16 cellular contexts compared by ENCODE assay signal in the genomic region with DNA sequence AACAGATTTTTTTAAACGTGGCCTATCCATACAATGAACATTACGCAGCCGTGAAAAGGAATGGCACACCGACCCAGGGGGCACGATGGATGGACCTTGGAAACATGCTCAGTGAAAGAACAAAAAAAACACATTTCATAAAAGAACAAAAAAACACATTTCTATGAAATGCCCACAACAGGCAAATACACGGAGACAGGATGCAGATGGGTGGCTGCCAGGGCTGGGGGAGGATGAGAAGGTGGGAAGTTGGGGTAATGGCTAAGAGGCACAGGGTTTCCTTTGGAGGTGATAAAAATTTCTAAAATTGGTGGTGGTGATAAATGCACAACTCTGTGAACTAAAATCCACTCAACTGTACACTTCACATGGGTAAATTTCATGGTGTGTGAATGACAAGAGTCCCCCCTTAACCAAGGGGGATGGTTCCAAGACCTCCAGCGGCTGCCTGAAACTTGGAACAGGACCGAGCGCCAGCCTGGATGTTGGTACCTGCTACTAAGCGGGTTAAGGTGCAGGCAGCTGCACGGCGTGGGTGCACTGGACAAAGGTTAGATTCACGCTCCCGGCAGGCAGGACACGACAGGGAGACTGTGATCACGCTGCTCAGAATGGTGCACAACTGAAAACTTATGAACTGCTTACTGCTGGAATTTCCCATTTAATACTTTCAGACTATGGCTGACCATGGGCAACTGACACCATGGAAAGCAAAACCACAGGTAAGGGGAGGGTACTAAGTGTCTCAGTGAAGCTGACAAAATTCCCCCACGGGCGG. TPM values are rescaled to one million over a fixed set of nuclear protein-coding genes. Genes with fewer than 3 reads are reported as not detected.
DNase-seq lines count a peak whose midpoint lies in the region; ATAC-seq lines count a peak whose summit lies in the region.
"Had no signal": no experiment of that assay in that cellular context is flagged by ENCODE, and none has a peak within 500 bp of the region (broad histone marks: within the 10 kb centered on the region; RNA-seq: fewer than 3 reads in every experiment).

No MANE protein-coding gene starts in this region.

- ATAC-seq in CD4-positive, CD25-positive, alpha-beta regulatory T cell (ENCODE audit: low read depth in 2 of 2), result no peak
- no peak for ATAC-seq in activated naive CD8-positive, alpha-beta T cell treated with anti-CD3 and anti-CD28 coated beads, Interleukin-2, amount 10 ng/mL, durations not matched to agents 7 days and 5 days (ENCODE audit: low read depth)
- no peak for ATAC-seq in naive thymus-derived CD4-positive, alpha-beta T cell

- H3K27ac ChIP-seq in CD4-positive, CD25-positive, alpha-beta regulatory T cell (ENCODE audit: insufficient read depth, low read length, poor library complexity, severe bottlenecking), result no peak overlapping the region
- no peak overlapping the region for H3K27ac ChIP-seq in naive thymus-derived CD4-positive, alpha-beta T cell (ENCODE audit: low read depth, low read length)
- no peak overlapping the region for H3K27ac ChIP-seq in caudate nucleus (ENCODE audit: low read depth, low read length)
- H3K27ac ChIP-seq: C4-2B, neural progenitor cell, testis had no signal

- H3K36me3 Mint-ChIP-seq in CD4-positive, CD25-positive, alpha-beta regulatory T cell, result peaks cover 17% of the 10 kb centered on the region
- H3K36me3 Mint-ChIP-seq in activated naive CD8-positive, alpha-beta T cell treated with anti-CD3 and anti-CD28 coated beads, Interleukin-2, amount 10 ng/mL, durations not matched to agents 7 days and 5 days, result peaks cover 29% of the 10 kb centered on the region
- peaks cover 0 to 27% (median 11%) of the 10 kb centered on the region in 5 donors for H3K36me3 Mint-ChIP-seq in naive thymus-derived CD4-positive, alpha-beta T cell

- POLR2A ChIA-PET in activated naive CD8-positive, alpha-beta T cell treated with anti-CD3 and anti-CD28 coated beads, Interleukin-2, amount 10 ng/mL, durations not matched to agents 7 days and 5 days (lab: Charles Lee), result interaction anchor here (1.4 to 1.5 kb wide), 2 partner anchors 15 to 27 kb away, joined by 4 to 7 read pairs; no protein-coding TSS in a partner anchor
- POLR2A ChIA-PET in naive thymus-derived CD4-positive, alpha-beta T cell (lab: Charles Lee), result interaction anchor here (1.2 to 3.2 kb wide), 6 partner anchors 10 to 22 kb away, joined by 3 to 15 read pairs (median 5); no protein-coding TSS in a partner anchor

- H3K9me3 Mint-ChIP-seq in CD4-positive, CD25-positive, alpha-beta regulatory T cell, result peaks cover 0 to 2% (median 0%) of the 10 kb centered on the region in 7 donors
- no peaks in the 10 kb centered on the region for H3K9me3 Mint-ChIP-seq in activated naive CD8-positive, alpha-beta T cell treated with anti-CD3 and anti-CD28 coated beads, Interleukin-2, amount 10 ng/mL, durations not matched to agents 7 days and 5 days
- no peaks in the 10 kb centered on the region for H3K9me3 Mint-ChIP-seq in naive thymus-derived CD4-positive, alpha-beta T cell

- H3K4me3 ChIP-seq in CD4-positive, CD25-positive, alpha-beta regulatory T cell (ENCODE audit: low read depth, low read length), result no peak overlapping the region
- H3K4me3 ChIP-seq in naive thymus-derived CD4-positive, alpha-beta T cell (ENCODE audit: low read length), result no peak overlapping the region
- H3K4me3 ChIP-seq: lung, neural progenitor cell, testis had no signal

- H3K27me3 Mint-ChIP-seq in CD4-positive, CD25-positive, alpha-beta regulatory T cell, result no peaks in the 10 kb centered on the region
- no peaks in the 10 kb centered on the region for H3K27me3 Mint-ChIP-seq in activated naive CD8-positive, alpha-beta T cell treated with anti-CD3 and anti-CD28 coated beads, Interleukin-2, amount 10 ng/mL, durations not matched to agents 7 days and 5 days
- no peaks in the 10 kb centered on the region for H3K27me3 Mint-ChIP-seq in naive thymus-derived CD4-positive, alpha-beta T cell

- H3K4me1 Mint-ChIP-seq in CD4-positive, CD25-positive, alpha-beta regulatory T cell, result peaks cover 28 to 89% (median 60%) of the 10 kb centered on the region in 4 donors
- peaks cover 44% of the 10 kb centered on the region for H3K4me1 Mint-ChIP-seq in activated naive CD8-positive, alpha-beta T cell treated with anti-CD3 and anti-CD28 coated beads, Interleukin-2, amount 10 ng/mL, durations not matched to agents 7 days and 5 days
- peaks cover 65 to 92% (median 82%) of the 10 kb centered on the region in 7 donors for H3K4me1 Mint-ChIP-seq in naive thymus-derived CD4-positive, alpha-beta T cell
- H3K4me1 Mint-ChIP-seq: neural progenitor cell had no signal

- DNase-seq in CD4-positive, CD25-positive, alpha-beta regulatory T cell, result no peak
- DNase-seq in GDM1 (lab: John Stamatoyannopoulos, UW), result peak; percentile 49
- DNase-seq in activated naive CD8-positive, alpha-beta T cell treated with anti-CD3 and anti-CD28 coated beads, Interleukin-2, amount 10 ng/mL, durations not matched to agents 7 days and 5 days, result no peak
- DNase-seq in naive thymus-derived CD4-positive, alpha-beta T cell, result no peak
- no peak for DNase-seq in inferior parietal cortex (ENCODE audit: extremely low spot score)
- no peak for DNase-seq in NCI-H187 (lab: John Stamatoyannopoulos, UW)
- DNase-seq in caudate nucleus (lab: John Stamatoyannopoulos, UW), result no peak
- DNase-seq: activated CD8-positive, alpha-beta memory T cell treated with anti-CD3 and anti-CD28 coated beads for 24 hours; activated naive CD4-positive, alpha-beta T cell treated with Interleukin-2 at 50 U/mL for 16 hours; NCI-H1694; NCI-H446 treated with DMSO at 0.1 percent for 48 hours; retina; testis had no signal

- CTCF ChIA-PET in naive thymus-derived CD4-positive, alpha-beta T cell (lab: Charles Lee), result no interaction called here

- H3K27ac Mint-ChIP-seq in CD4-positive, CD25-positive, alpha-beta regulatory T cell, result peak overlapping the region; percentile 4 to 87 (median 82)
- no peak overlapping the region for H3K27ac Mint-ChIP-seq in activated naive CD8-positive, alpha-beta T cell treated with anti-CD3 and anti-CD28 coated beads, Interleukin-2, amount 10 ng/mL, durations not matched to agents 7 days and 5 days
- peak overlapping the region in 8 of 9 donors; percentile 67 to 98 (median 84) for H3K27ac Mint-ChIP-seq in naive thymus-derived CD4-positive, alpha-beta T cell
- H3K27ac Mint-ChIP-seq: neural progenitor cell had no signal

- peak overlapping the region in 3 of 4 donors; percentile 26 to 65 (median 46) for H3K4me3 Mint-ChIP-seq in CD4-positive, CD25-positive, alpha-beta regulatory T cell
- H3K4me3 Mint-ChIP-seq in activated naive CD8-positive, alpha-beta T cell treated with anti-CD3 and anti-CD28 coated beads, Interleukin-2, amount 10 ng/mL, durations not matched to agents 7 days and 5 days, result peak overlapping the region; percentile 61
- H3K4me3 Mint-ChIP-seq in naive thymus-derived CD4-positive, alpha-beta T cell, result peak overlapping the region; percentile 14 to 76 (median 58)
- H3K4me3 Mint-ChIP-seq: neural progenitor cell had no signal

- no peaks in the 10 kb centered on the region for H3K9me3 ChIP-seq in CD4-positive, CD25-positive, alpha-beta regulatory T cell (ENCODE audit: control insufficient read depth in 2 of 2, low read length in 2 of 2)
- H3K9me3 ChIP-seq in naive thymus-derived CD4-positive, alpha-beta T cell (ENCODE audit: control insufficient read depth in 2 of 3, low read length in 3 of 3), result no peaks in the 10 kb centered on the region
- H3K9me3 ChIP-seq: testis had no signal

- peaks cover 4% of the 10 kb centered on the region for H3K36me3 ChIP-seq in CD4-positive, CD25-positive, alpha-beta regulatory T cell (ENCODE audit: control insufficient read depth, insufficient read depth, low read length)
- H3K36me3 ChIP-seq in naive thymus-derived CD4-positive, alpha-beta T cell (ENCODE audit: control insufficient read depth in 2 of 3, insufficient read depth in 3 of 3, low read length in 3 of 3), result peaks cover 0 to 14% (median 0%) of the 10 kb centered on the region in 3 experiments

- H3K27me3 ChIP-seq in CD4-positive, CD25-positive, alpha-beta regulatory T cell (ENCODE audit: control insufficient read depth, insufficient read depth, low read length), result no peaks in the 10 kb centered on the region
- H3K27me3 ChIP-seq in naive thymus-derived CD4-positive, alpha-beta T cell (ENCODE audit: control insufficient read depth in 2 of 2, insufficient read depth in 2 of 2, low read length in 2 of 2), result no peaks in the 10 kb centered on the region
- H3K27me3 ChIP-seq: neural progenitor cell, testis had no signal

- intact Hi-C loops in naive thymus-derived CD4-positive, alpha-beta T cell (cut with micrococcal nuclease), result no loop called here

- H3K4me1 ChIP-seq in CD4-positive, CD25-positive, alpha-beta regulatory T cell (ENCODE audit: control insufficient read depth, insufficient read depth, low read length, poor library complexity, severe bottlenecking), result peaks cover 47% of the 10 kb centered on the region
- H3K4me1 ChIP-seq in naive thymus-derived CD4-positive, alpha-beta T cell (ENCODE audit: control insufficient read depth in 2 of 2, insufficient read depth in 2 of 2, low read length in 2 of 2), result peaks cover 22 to 51% of the 10 kb centered on the region in 2 donors
- H3K4me1 ChIP-seq: neural progenitor cell had no signal

RNA-seq across cellular contexts. Expression of a gene that starts 16.5 kb away (rescaled TPM):
- total RNA-seq in CD4-positive, CD25-positive, alpha-beta regulatory T cell, result 133 TPM
- polyA plus RNA-seq in CD4-positive, CD25-positive, alpha-beta regulatory T cell, result 1 to 10 TPM; 2.0 to 2.4 (median 2.2) TPM
- total RNA-seq in activated naive CD8-positive, alpha-beta T cell treated with anti-CD3 and anti-CD28 coated beads, Interleukin-2, amount 10 ng/mL, durations not matched to agents 7 days and 5 days, result 10 to 100 TPM; 56.7 to 56.9 TPM
- 100 to 1,000 TPM in 2 of 5 experiments, 10 to 100 TPM in 3; 50.0 to 130 (median 87.7) TPM for total RNA-seq in naive thymus-derived CD4-positive, alpha-beta T cell
- polyA plus RNA-seq in naive thymus-derived CD4-positive, alpha-beta T cell, result 1 to 10 TPM; 2.8 to 3.4 TPM

RNA-seq across cellular contexts. Expression of a gene that starts 42.4 kb away (rescaled TPM):
- 17.1 TPM for total RNA-seq in CD4-positive, CD25-positive, alpha-beta regulatory T cell
- 1 to 10 TPM; 6.1 to 7.4 (median 6.9) TPM for polyA plus RNA-seq in CD4-positive, CD25-positive, alpha-beta regulatory T cell
- total RNA-seq in activated naive CD8-positive, alpha-beta T cell treated with anti-CD3 and anti-CD28 coated beads, Interleukin-2, amount 10 ng/mL, durations not matched to agents 7 days and 5 days, result 10 to 100 TPM; 21.0 to 21.5 TPM
- total RNA-seq in naive thymus-derived CD4-positive, alpha-beta T cell, result 10 to 100 TPM; 13.6 to 20.1 (median 17.1) TPM
- polyA plus RNA-seq in naive thymus-derived CD4-positive, alpha-beta T cell, result 10 to 100 TPM in 1 of 2 donors, 1 to 10 TPM in 1; 6.0 to 10.6 TPM
